ENCODE assay signal across 8 cellular contexts in genomic region chrX:69285401-69285871, GRCh38.
DNase-seq lines count a peak whose midpoint lies in the region; ATAC-seq and TF ChIP-seq lines count a peak whose summit lies in the region.

No MANE protein-coding gene starts in this region.

- no peak for TF ChIP-seq RAD21 in neural cell (conservative IDR thresholded peaks at IDR 0.05)

- H3K9me3 ChIP-seq in BLaER1 (no peaks in the 10 kb centered on the region), NT2/D1 (ENCODE audit: insufficient read depth, low read length) (no peaks in the 10 kb centered on the region), neural cell (ENCODE audit: low read length) (no peaks in the 10 kb centered on the region)

- H3K36me3 ChIP-seq in BLaER1 (no peaks in the 10 kb centered on the region), NT2/D1 (ENCODE audit: insufficient read depth, insufficient read length, low read length) (no peaks in the 10 kb centered on the region), neural cell (ENCODE audit: insufficient read depth, low read length) (no peaks in the 10 kb centered on the region)

- H3K27me3 ChIP-seq in BLaER1 (peaks cover 76% of the 10 kb centered on the region), NT2/D1 (ENCODE audit: insufficient read depth, insufficient read length) (peaks cover 50% of the 10 kb centered on the region), neural cell (ENCODE audit: insufficient read depth, low read depth, low read length) (no peaks in the 10 kb centered on the region)

- peak overlapping the region; percentile 58 for H3K4me3 ChIP-seq in BLaER1
- H3K4me3 ChIP-seq in NT2/D1 (ENCODE audit: insufficient read length, low read depth), result peak overlapping the region; percentile 31
- H3K4me3 ChIP-seq in neural cell (ENCODE audit: low read length), result peak overlapping the region; percentile 51

- H4K20me1 ChIP-seq in BLaER1 (no peaks in the 10 kb centered on the region), neural cell (ENCODE audit: insufficient read depth) (no peaks in the 10 kb centered on the region)

- no peak for DNase-seq in NT2/D1 (ENCODE audit: low read depth, low spot score)
- no peak for DNase-seq in activated CD4-positive, CD25-positive, alpha-beta regulatory T cell treated with anti-CD3 and anti-CD28 coated beads, Interleukin-2, amount 50 U/mL, for 72 hours
- no peak for DNase-seq in AG08396 (ENCODE audit: low spot score)
- DNase-seq in retina, result no peak
- no peak for DNase-seq in HCEC 1CT

- H2AFZ ChIP-seq in neural cell (ENCODE audit: low read depth, low read length), result no peak overlapping the region

- H3K27ac ChIP-seq in BLaER1 (no peak overlapping the region), neural cell (ENCODE audit: low read length) (no peak overlapping the region)

- TF ChIP-seq CTCF in neural cell (IDR thresholded peaks at IDR 0.05; ENCODE audit: poor library complexity, severe bottlenecking), result no peak

- peaks cover 22% of the 10 kb centered on the region for H3K4me1 ChIP-seq in BLaER1
- peaks cover 21% of the 10 kb centered on the region for H3K4me1 ChIP-seq in NT2/D1 (ENCODE audit: insufficient read depth, insufficient read length)

- no peaks in the 10 kb centered on the region for H3K9me2 ChIP-seq in neural cell (ENCODE audit: insufficient read depth, low read length)

- no peak for TF ChIP-seq EP300 in neural cell (conservative IDR thresholded peaks at IDR 0.05; ENCODE audit: poor library complexity, severe bottlenecking)

- H3K79me2 ChIP-seq in neural cell (replicated peaks; ENCODE audit: insufficient read depth, low read length), result no peaks in the 10 kb centered on the region

- peak overlapping the region; percentile 22; the same call in 1 of the 2 replicates for H3K9ac ChIP-seq in BLaER1
- H3K9ac ChIP-seq in NT2/D1 (ENCODE audit: insufficient read length, low read depth), result peak overlapping the region; percentile 72
- no peak overlapping the region for H3K9ac ChIP-seq in neural cell (ENCODE audit: low read length)

- H3K4me2 ChIP-seq in BLaER1, result peak overlapping the region; percentile 63
- H3K4me2 ChIP-seq in neural cell (ENCODE audit: low read length), result no peak overlapping the region

- peak; percentile 48 for ATAC-seq in esophagus mucosa

- H3F3A ChIP-seq in neural cell (ENCODE audit: insufficient read depth, low read length, poor library complexity, severe bottlenecking), result no peaks in the 10 kb centered on the region

TF ChIP-seq in neural cell, 6 proteins besides CTCF, POLR2A, EP300 and RAD21:
- TF ChIP-seq MXI1 (conservative IDR thresholded peaks at IDR 0.05; ENCODE audit: poor library complexity, severe bottlenecking), result no peak
- TF ChIP-seq TAF1 (IDR thresholded peaks at IDR 0.05; ENCODE audit: low read depth), result no peak
- no peak for TF ChIP-seq POLR2AphosphoS5 (IDR thresholded peaks at IDR 0.05)
- no peak for TF ChIP-seq SMC3 (conservative IDR thresholded peaks at IDR 0.05; ENCODE audit: poor library complexity)
- no peak for TF ChIP-seq EZH2 (IDR thresholded peaks at IDR 0.05; ENCODE audit: borderline replicate concordance, insufficient read depth, low read length, poor library complexity, severe bottlenecking)
- no peak for TF ChIP-seq REST (IDR thresholded peaks at IDR 0.05; ENCODE audit: borderline replicate concordance)
